1 cellular context compared by ENCODE assay signal in the genomic region with DNA sequence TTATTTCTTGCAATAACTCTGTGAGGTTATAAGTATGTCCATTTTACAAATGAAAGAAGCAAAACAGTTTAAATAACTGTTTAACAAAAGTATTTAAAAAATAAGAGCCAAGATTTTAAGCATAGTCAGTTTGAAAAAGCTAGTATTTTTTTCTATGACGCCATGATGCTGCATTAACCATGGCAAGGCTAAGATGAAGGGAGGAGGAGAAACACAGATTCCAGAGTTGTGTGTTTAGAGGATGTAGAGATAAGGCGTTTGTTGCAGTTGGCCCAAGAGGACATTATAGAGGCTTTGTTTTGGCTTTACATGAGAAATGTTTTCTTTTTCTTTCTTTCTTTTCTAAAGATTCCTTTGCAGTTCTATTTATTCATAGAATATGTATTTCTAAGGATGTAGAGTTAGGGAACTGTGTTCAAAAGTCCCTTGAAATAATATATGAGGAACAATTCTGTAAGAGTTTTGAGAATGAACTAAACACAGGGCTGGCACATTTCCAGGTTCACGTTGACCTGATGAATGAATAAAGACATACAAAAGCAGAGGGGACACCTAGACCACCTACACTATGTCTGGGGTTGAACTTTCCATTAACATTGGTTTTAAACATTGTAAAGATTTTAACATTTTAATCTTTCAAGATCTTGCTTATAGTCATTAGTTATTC.
TF ChIP-seq lines count a peak whose summit lies in the region.

No MANE protein-coding gene starts in this region.

TF ChIP-seq in SK-N-SH, 30 proteins besides CTCF, POLR2A, EP300 and RAD21 (continued from another document):
- TF ChIP-seq, protein P1, sequence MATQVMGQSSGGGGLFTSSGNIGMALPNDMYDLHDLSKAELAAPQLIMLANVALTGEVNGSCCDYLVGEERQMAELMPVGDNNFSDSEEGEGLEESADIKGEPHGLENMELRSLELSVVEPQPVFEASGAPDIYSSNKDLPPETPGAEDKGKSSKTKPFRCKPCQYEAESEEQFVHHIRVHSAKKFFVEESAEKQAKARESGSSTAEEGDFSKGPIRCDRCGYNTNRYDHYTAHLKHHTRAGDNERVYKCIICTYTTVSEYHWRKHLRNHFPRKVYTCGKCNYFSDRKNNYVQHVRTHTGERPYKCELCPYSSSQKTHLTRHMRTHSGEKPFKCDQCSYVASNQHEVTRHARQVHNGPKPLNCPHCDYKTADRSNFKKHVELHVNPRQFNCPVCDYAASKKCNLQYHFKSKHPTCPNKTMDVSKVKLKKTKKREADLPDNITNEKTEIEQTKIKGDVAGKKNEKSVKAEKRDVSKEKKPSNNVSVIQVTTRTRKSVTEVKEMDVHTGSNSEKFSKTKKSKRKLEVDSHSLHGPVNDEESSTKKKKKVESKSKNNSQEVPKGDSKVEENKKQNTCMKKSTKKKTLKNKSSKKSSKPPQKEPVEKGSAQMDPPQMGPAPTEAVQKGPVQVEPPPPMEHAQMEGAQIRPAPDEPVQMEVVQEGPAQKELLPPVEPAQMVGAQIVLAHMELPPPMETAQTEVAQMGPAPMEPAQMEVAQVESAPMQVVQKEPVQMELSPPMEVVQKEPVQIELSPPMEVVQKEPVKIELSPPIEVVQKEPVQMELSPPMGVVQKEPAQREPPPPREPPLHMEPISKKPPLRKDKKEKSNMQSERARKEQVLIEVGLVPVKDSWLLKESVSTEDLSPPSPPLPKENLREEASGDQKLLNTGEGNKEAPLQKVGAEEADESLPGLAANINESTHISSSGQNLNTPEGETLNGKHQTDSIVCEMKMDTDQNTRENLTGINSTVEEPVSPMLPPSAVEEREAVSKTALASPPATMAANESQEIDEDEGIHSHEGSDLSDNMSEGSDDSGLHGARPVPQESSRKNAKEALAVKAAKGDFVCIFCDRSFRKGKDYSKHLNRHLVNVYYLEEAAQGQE (IDR thresholded peaks at IDR 0.05; ENCODE audit: low read depth, low read length) = no peak
- no peak for TF ChIP-seq USF1 (IDR thresholded peaks at IDR 0.05; ENCODE audit: borderline replicate concordance, low read depth)
TF ChIP-seq in SK-N-SH: peak in this region for 0.
